ENCODE assay signal across 8 cellular contexts in the genomic region with DNA sequence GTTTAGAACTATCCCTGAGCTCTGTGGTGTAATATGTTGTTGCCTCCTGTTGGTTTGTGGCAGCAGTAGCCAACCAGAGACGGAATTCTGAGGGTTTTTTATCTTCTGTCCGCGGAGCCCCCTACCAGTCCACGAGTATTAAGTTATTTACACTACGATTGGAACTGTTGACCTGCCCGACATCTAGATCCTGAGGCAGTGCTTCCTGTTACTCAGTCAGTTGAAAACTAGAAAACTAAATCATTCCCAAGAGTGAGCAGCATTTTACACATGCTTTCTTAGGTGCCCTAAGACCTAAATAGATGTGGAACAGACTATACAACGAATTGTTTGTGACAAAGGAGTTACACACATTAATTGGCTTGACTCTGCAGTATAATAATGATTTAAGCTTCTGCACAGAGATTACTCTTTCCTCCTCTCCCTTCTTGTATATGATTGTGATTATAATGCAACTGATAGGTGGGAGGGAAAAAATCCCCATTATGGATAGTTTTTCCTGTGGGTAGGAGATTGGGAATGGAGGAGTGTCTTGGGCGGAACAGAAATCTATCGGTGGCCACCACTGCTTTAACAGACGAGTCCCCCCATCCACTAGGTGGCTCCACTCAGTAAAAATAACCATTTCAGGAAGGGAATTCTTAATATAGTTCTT. TPM values are rescaled to one million over a fixed set of nuclear protein-coding genes. Genes with fewer than 3 reads are reported as not detected.
DNase-seq lines count a peak whose midpoint lies in the region; ATAC-seq and TF ChIP-seq lines count a peak whose summit lies in the region.

No MANE protein-coding gene starts in this region.

- peaks cover 25% of the 10 kb centered on the region for H3K4me1 ChIP-seq in RWPE2 (ENCODE audit: insufficient read depth, poor library complexity, severe bottlenecking)

- CTCF ChIA-PET in activated CD8-positive, alpha-beta memory T cell treated with anti-CD3 and anti-CD28 coated beads, Interleukin-2, amount 10 ng/mL, durations not matched to agents 7 days and 5 days (lab: Charles Lee), result interaction anchor here (0.8 to 2.3 kb wide), 16 partner anchors 12 to 228 kb away, joined by 3 to 18 read pairs (median 4); partner anchors contain the start of gene PHF3

- TF ChIP-seq CTCF in RWPE2 (IDR thresholded peaks at IDR 0.05; ENCODE audit: poor library complexity, severe bottlenecking), result peak; percentile 84
- TF ChIP-seq CTCF in astrocyte of the cerebellum (IDR thresholded peaks at IDR 0.05; ENCODE audit: low read depth, low read length, missing control alignments), result peak; percentile 55

- peaks cover 66% of the 10 kb centered on the region for H3K36me3 ChIP-seq in RWPE2 (ENCODE audit: low read depth)

- H3K4me1 Mint-ChIP-seq in activated CD8-positive, alpha-beta memory T cell treated with anti-CD3 and anti-CD28 coated beads, Interleukin-2, amount 10 ng/mL, durations not matched to agents 7 days and 5 days, result peaks cover 35% of the 10 kb centered on the region

- DNase-seq in activated CD8-positive, alpha-beta memory T cell treated with anti-CD3 and anti-CD28 coated beads, Interleukin-2, amount 10 ng/mL, durations not matched to agents 7 days and 5 days, result peak; percentile 61
- no peak for DNase-seq in activated CD8-positive, alpha-beta memory T cell treated with anti-CD3 and anti-CD28 coated beads for 24 hours
- DNase-seq in Kasumi-1 (lab: John Stamatoyannopoulos, UW), result peak; percentile 79 to 86
- DNase-seq in RWPE2 (ENCODE audit: low spot score), result no peak
- no peak for DNase-seq in astrocyte of the cerebellum (ENCODE audit: low read depth)
- peak; percentile 57 for DNase-seq in iris pigment epithelial cell (ENCODE audit: low read depth)
- DNase-seq in stimulated activated CD4-positive, alpha-beta T cell treated with anti-CD3 and anti-CD28 coated beads, Interleukin-1b, Interleukin-23, amount 100 ng/mL, for 4 hours (ENCODE audit: low read depth in 2 of 2), result peak; percentile 6 to 21

- no peaks in the 10 kb centered on the region for H3K27me3 ChIP-seq in RWPE2 (ENCODE audit: insufficient read depth, poor library complexity, severe bottlenecking)

- ATAC-seq in activated CD8-positive, alpha-beta memory T cell treated with anti-CD3 and anti-CD28 coated beads, Interleukin-2, amount 10 ng/mL, durations not matched to agents 7 days and 5 days, result no peak
- no peak for ATAC-seq in RWPE2 (ENCODE audit: low read depth)
- no peak for ATAC-seq in GM21528 (IDR thresholded peaks at IDR 0.05; ENCODE audit: low FRiP score, unreplicated experiment)

- peak overlapping the region; percentile 96 for H3K4me3 Mint-ChIP-seq in activated CD8-positive, alpha-beta memory T cell treated with anti-CD3 and anti-CD28 coated beads, Interleukin-2, amount 10 ng/mL, durations not matched to agents 7 days and 5 days

- H3K27ac Mint-ChIP-seq in activated CD8-positive, alpha-beta memory T cell treated with anti-CD3 and anti-CD28 coated beads, Interleukin-2, amount 10 ng/mL, durations not matched to agents 7 days and 5 days, result peak overlapping the region; percentile 97

- H3K27me3 Mint-ChIP-seq in activated CD8-positive, alpha-beta memory T cell treated with anti-CD3 and anti-CD28 coated beads, Interleukin-2, amount 10 ng/mL, durations not matched to agents 7 days and 5 days, result no peaks in the 10 kb centered on the region

- H3K36me3 Mint-ChIP-seq in activated CD8-positive, alpha-beta memory T cell treated with anti-CD3 and anti-CD28 coated beads, Interleukin-2, amount 10 ng/mL, durations not matched to agents 7 days and 5 days, result peaks cover 25% of the 10 kb centered on the region

- in situ Hi-C loops in astrocyte of the cerebellum (cut with HindIII; ENCODE audit: low sequenced_read_pairs), result no loop called here

- H3K9me3 Mint-ChIP-seq in activated CD8-positive, alpha-beta memory T cell treated with anti-CD3 and anti-CD28 coated beads, Interleukin-2, amount 10 ng/mL, durations not matched to agents 7 days and 5 days (ENCODE audit: low read depth), result no peaks in the 10 kb centered on the region

- no peaks in the 10 kb centered on the region for H3K9me3 ChIP-seq in RWPE2 (ENCODE audit: severe bottlenecking)

- H3K27ac ChIP-seq in RWPE2 (ENCODE audit: poor library complexity, severe bottlenecking), result peak overlapping the region; percentile 97

- H3K4me3 ChIP-seq in RWPE2 (ENCODE audit: severe bottlenecking) (peak overlapping the region; percentile 76), astrocyte of the cerebellum (ENCODE audit: low read depth, low read length) (peak overlapping the region; percentile 76)

RNA-seq across cellular contexts. Expression of gene PTP4A1, which starts 1.7 kb away (rescaled TPM):
- 10 to 100 TPM; 63.6 to 70.2 TPM for total RNA-seq in activated CD8-positive, alpha-beta memory T cell treated with anti-CD3 and anti-CD28 coated beads, Interleukin-2, amount 10 ng/mL, durations not matched to agents 7 days and 5 days

Comparison
In these comparisons a context has a peak if more than half of its experiments do, and no peak if none do; other contexts are left out.
1. DNase-seq: peak in activated CD8-positive, alpha-beta memory T cell treated with anti-CD3 and anti-CD28 coated beads, Interleukin-2, amount 10 ng/mL, durations not matched to agents 7 days and 5 days (single experiment), Kasumi-1 (2 of 2), iris pigment epithelial cell (single experiment) and stimulated activated CD4-positive, alpha-beta T cell treated with anti-CD3 and anti-CD28 coated beads, Interleukin-1b, Interleukin-23, amount 100 ng/mL, for 4 hours (2 of 2); none in activated CD8-positive, alpha-beta memory T cell treated with anti-CD3 and anti-CD28 coated beads for 24 hours (single experiment), RWPE2 (single experiment) and astrocyte of the cerebellum (single experiment).